ENCODE assay signal across 1 cellular context in the genomic region with DNA sequence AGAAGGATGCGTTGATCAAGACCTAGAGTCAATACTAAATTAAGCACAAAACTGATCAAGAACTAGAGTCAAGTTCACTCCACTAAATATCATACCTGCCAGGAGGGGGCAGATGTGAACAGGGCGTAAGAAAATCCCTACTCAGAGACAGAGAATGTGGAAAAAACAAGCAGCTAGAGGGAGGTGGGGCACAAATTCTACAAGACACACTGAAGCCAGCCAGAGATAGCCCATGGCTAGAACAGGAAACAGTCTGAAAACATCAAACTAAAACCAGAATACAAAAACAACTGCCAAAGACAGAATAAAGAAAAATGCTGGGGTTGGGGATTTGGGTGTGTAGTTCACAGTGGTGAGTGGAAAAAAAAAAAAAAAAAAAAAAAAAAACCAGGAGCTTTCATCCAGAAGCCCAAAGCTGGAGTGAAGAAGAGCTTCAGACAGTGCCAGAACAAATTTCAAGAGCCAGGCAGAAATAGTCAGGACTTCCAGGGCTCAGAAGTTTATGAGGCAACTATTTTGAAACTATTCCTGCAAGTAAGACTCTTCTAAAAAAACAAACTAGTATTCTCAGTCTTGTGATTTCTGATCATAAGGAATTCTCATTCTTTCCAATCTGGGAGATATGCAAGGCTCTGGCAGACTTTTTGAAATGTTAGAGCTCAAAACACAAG.
TF ChIP-seq lines count a peak whose summit lies in the region.

No MANE protein-coding gene starts in this region.

TF ChIP-seq in K562, 482 proteins besides CTCF, POLR2A, EP300 and RAD21 (continued from another document and continues in another):
- TF ChIP-seq, protein P1, sequence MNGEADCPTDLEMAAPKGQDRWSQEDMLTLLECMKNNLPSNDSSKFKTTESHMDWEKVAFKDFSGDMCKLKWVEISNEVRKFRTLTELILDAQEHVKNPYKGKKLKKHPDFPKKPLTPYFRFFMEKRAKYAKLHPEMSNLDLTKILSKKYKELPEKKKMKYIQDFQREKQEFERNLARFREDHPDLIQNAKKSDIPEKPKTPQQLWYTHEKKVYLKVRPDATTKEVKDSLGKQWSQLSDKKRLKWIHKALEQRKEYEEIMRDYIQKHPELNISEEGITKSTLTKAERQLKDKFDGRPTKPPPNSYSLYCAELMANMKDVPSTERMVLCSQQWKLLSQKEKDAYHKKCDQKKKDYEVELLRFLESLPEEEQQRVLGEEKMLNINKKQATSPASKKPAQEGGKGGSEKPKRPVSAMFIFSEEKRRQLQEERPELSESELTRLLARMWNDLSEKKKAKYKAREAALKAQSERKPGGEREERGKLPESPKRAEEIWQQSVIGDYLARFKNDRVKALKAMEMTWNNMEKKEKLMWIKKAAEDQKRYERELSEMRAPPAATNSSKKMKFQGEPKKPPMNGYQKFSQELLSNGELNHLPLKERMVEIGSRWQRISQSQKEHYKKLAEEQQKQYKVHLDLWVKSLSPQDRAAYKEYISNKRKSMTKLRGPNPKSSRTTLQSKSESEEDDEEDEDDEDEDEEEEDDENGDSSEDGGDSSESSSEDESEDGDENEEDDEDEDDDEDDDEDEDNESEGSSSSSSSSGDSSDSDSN (IDR thresholded peaks at IDR 0.05; ENCODE audit: borderline replicate concordance in 1 of 2, low read depth in 2 of 2, low read length in 2 of 2), result peak in 1 of 2 experiments; percentile 78; a peak in 1 of 4 replicates
- TF ChIP-seq ZNF316 (IDR thresholded peaks at IDR 0.05) (peak; percentile 47), HNRNPK (IDR thresholded peaks at IDR 0.05; ENCODE audit: low read depth, low read length, poor library complexity, severe bottlenecking) (no peak), ZNF431 (CRISPR knock-in tag; IDR thresholded peaks at IDR 0.05) (no peak), ZNF644 (tag; IDR thresholded peaks at IDR 0.05; ENCODE audit: low read depth) (peak; percentile 86), SMARCA4 (IDR thresholded peaks at IDR 0.05) (peak; percentile 82), ELF1 (tag; IDR thresholded peaks at IDR 0.05) (no peak), PTBP1 (IDR thresholded peaks at IDR 0.05; ENCODE audit: low read depth, low read length) (no peak), RFX5 (IDR thresholded peaks at IDR 0.05; ENCODE audit: low read depth, low read length) (no peak), TCF7 (IDR thresholded peaks at IDR 0.05; ENCODE audit: borderline replicate concordance) (peak; percentile 28; the same call in 1 of the 2 replicates), SRSF1 (IDR thresholded peaks at IDR 0.05; ENCODE audit: low read depth, low read length) (no peak), ZZZ3 (IDR thresholded peaks at IDR 0.05) (no peak), JUN (IDR thresholded peaks at IDR 0.05; ENCODE audit: borderline replicate concordance, low read depth, low read length) (0 out of 2 replicates have a peak, but pooled peaks have one; percentile 11), JUN (CRISPR knock-in tag; IDR thresholded peaks at IDR 0.05; ENCODE audit: borderline replicate concordance) (no peak), HLTF (IDR thresholded peaks at IDR 0.05) (peak; percentile 73; the same call in 1 of the 2 replicates), XRCC5 (IDR thresholded peaks at IDR 0.05; ENCODE audit: low read depth, low read length) (0 out of 2 replicates have a peak, but pooled peaks have one; percentile 37), EHMT2 (IDR thresholded peaks at IDR 0.05) (peak; percentile 89), ZBTB1 (CRISPR knock-in tag; IDR thresholded peaks at IDR 0.05; ENCODE audit: borderline replicate concordance, low read depth) (no peak), SMAD3 (CRISPR knock-in tag; conservative IDR thresholded peaks at IDR 0.05) (peak; percentile 5; the same call in 1 of the 2 replicates), GTF2A2 (tag; IDR thresholded peaks at IDR 0.05) (no peak), MECOM (CRISPR knock-in tag; IDR thresholded peaks at IDR 0.05) (no peak; the same call in 1 of the 2 replicates), ZC3H4 (CRISPR knock-in tag; IDR thresholded peaks at IDR 0.05; ENCODE audit: borderline replicate concordance) (no peak), STAG1 (CRISPR knock-in tag; IDR thresholded peaks at IDR 0.05; ENCODE audit: borderline replicate concordance) (no peak), ZNF551 (CRISPR knock-in tag; IDR thresholded peaks at IDR 0.05) (no peak), NCOA1 (IDR thresholded peaks at IDR 0.05; ENCODE audit: low read depth) (peak; percentile 69; the same call in 1 of the 2 replicates), BRD9 (IDR thresholded peaks at IDR 0.05; ENCODE audit: low read depth, partially characterized antibody) (peak; percentile 99), FOXK2 (conservative IDR thresholded peaks at IDR 0.05 in 1 of 2, IDR thresholded peaks at IDR 0.05 in 1 of 2; ENCODE audit: low read depth in 2 of 2) (peak; percentile 78 to 82), CREBBP (IDR thresholded peaks at IDR 0.05; ENCODE audit: low read depth, low read length) (no peak), TBL1XR1 (IDR thresholded peaks at IDR 0.05; ENCODE audit: low read length in 2 of 2) (peak in 1 of 2 experiments; percentile 59; a peak in 2 of 4 replicates), ARID2 (IDR thresholded peaks at IDR 0.05) (peak; percentile 99), ZEB2 (IDR thresholded peaks at IDR 0.05) (peak; percentile 78; the same call in 1 of the 2 replicates)
- TF ChIP-seq, protein P2, sequence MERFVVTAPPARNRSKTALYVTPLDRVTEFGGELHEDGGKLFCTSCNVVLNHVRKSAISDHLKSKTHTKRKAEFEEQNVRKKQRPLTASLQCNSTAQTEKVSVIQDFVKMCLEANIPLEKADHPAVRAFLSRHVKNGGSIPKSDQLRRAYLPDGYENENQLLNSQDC (CRISPR knock-in tag; IDR thresholded peaks at IDR 0.05), result no peak
- TF ChIP-seq, protein P3, sequence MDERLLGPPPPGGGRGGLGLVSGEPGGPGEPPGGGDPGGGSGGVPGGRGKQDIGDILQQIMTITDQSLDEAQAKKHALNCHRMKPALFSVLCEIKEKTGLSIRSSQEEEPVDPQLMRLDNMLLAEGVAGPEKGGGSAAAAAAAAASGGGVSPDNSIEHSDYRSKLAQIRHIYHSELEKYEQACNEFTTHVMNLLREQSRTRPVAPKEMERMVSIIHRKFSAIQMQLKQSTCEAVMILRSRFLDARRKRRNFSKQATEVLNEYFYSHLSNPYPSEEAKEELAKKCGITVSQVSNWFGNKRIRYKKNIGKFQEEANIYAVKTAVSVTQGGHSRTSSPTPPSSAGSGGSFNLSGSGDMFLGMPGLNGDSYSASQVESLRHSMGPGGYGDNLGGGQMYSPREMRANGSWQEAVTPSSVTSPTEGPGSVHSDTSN (CRISPR knock-in tag; IDR thresholded peaks at IDR 0.05; ENCODE audit: low read depth), result no peak
- TF ChIP-seq, protein P3 (tag; conservative IDR thresholded peaks at IDR 0.05; ENCODE audit: low read depth), result peak; percentile 17; the same call in 1 of the 2 replicates
- TF ChIP-seq, protein P4, sequence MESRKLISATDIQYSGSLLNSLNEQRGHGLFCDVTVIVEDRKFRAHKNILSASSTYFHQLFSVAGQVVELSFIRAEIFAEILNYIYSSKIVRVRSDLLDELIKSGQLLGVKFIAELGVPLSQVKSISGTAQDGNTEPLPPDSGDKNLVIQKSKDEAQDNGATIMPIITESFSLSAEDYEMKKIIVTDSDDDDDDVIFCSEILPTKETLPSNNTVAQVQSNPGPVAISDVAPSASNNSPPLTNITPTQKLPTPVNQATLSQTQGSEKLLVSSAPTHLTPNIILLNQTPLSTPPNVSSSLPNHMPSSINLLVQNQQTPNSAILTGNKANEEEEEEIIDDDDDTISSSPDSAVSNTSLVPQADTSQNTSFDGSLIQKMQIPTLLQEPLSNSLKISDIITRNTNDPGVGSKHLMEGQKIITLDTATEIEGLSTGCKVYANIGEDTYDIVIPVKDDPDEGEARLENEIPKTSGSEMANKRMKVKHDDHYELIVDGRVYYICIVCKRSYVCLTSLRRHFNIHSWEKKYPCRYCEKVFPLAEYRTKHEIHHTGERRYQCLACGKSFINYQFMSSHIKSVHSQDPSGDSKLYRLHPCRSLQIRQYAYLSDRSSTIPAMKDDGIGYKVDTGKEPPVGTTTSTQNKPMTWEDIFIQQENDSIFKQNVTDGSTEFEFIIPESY (CRISPR knock-in tag; IDR thresholded peaks at IDR 0.05), result peak; percentile 60
- TF ChIP-seq, protein P5, sequence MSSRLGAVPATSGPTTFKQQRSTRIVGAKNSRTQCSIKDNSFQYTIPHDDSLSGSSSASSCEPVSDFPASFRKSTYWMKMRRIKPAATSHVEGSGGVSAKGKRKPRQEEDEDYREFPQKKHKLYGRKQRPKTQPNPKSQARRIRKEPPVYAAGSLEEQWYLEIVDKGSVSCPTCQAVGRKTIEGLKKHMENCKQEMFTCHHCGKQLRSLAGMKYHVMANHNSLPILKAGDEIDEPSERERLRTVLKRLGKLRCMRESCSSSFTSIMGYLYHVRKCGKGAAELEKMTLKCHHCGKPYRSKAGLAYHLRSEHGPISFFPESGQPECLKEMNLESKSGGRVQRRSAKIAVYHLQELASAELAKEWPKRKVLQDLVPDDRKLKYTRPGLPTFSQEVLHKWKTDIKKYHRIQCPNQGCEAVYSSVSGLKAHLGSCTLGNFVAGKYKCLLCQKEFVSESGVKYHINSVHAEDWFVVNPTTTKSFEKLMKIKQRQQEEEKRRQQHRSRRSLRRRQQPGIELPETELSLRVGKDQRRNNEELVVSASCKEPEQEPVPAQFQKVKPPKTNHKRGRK (tag; IDR thresholded peaks at IDR 0.05), result peak; percentile 85
- TF ChIP-seq, protein P6, sequence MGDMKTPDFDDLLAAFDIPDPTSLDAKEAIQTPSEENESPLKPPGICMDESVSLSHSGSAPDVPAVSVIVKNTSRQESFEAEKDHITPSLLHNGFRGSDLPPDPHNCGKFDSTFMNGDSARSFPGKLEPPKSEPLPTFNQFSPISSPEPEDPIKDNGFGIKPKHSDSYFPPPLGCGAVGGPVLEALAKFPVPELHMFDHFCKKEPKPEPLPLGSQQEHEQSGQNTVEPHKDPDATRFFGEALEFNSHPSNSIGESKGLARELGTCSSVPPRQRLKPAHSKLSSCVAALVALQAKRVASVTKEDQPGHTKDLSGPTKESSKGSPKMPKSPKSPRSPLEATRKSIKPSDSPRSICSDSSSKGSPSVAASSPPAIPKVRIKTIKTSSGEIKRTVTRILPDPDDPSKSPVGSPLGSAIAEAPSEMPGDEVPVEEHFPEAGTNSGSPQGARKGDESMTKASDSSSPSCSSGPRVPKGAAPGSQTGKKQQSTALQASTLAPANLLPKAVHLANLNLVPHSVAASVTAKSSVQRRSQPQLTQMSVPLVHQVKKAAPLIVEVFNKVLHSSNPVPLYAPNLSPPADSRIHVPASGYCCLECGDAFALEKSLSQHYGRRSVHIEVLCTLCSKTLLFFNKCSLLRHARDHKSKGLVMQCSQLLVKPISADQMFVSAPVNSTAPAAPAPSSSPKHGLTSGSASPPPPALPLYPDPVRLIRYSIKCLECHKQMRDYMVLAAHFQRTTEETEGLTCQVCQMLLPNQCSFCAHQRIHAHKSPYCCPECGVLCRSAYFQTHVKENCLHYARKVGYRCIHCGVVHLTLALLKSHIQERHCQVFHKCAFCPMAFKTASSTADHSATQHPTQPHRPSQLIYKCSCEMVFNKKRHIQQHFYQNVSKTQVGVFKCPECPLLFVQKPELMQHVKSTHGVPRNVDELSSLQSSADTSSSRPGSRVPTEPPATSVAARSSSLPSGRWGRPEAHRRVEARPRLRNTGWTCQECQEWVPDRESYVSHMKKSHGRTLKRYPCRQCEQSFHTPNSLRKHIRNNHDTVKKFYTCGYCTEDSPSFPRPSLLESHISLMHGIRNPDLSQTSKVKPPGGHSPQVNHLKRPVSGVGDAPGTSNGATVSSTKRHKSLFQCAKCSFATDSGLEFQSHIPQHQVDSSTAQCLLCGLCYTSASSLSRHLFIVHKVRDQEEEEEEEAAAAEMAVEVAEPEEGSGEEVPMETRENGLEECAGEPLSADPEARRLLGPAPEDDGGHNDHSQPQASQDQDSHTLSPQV (IDR thresholded peaks at IDR 0.05), result peak; percentile 89
- TF ChIP-seq, protein P7, sequence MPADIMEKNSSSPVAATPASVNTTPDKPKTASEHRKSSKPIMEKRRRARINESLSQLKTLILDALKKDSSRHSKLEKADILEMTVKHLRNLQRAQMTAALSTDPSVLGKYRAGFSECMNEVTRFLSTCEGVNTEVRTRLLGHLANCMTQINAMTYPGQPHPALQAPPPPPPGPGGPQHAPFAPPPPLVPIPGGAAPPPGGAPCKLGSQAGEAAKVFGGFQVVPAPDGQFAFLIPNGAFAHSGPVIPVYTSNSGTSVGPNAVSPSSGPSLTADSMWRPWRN (IDR thresholded peaks at IDR 0.05; ENCODE audit: low read depth), result peak; percentile 4; the same call in 1 of the 2 replicates
- TF ChIP-seq, protein P8, sequence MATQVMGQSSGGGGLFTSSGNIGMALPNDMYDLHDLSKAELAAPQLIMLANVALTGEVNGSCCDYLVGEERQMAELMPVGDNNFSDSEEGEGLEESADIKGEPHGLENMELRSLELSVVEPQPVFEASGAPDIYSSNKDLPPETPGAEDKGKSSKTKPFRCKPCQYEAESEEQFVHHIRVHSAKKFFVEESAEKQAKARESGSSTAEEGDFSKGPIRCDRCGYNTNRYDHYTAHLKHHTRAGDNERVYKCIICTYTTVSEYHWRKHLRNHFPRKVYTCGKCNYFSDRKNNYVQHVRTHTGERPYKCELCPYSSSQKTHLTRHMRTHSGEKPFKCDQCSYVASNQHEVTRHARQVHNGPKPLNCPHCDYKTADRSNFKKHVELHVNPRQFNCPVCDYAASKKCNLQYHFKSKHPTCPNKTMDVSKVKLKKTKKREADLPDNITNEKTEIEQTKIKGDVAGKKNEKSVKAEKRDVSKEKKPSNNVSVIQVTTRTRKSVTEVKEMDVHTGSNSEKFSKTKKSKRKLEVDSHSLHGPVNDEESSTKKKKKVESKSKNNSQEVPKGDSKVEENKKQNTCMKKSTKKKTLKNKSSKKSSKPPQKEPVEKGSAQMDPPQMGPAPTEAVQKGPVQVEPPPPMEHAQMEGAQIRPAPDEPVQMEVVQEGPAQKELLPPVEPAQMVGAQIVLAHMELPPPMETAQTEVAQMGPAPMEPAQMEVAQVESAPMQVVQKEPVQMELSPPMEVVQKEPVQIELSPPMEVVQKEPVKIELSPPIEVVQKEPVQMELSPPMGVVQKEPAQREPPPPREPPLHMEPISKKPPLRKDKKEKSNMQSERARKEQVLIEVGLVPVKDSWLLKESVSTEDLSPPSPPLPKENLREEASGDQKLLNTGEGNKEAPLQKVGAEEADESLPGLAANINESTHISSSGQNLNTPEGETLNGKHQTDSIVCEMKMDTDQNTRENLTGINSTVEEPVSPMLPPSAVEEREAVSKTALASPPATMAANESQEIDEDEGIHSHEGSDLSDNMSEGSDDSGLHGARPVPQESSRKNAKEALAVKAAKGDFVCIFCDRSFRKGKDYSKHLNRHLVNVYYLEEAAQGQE (CRISPR knock-in tag; IDR thresholded peaks at IDR 0.05; ENCODE audit: low read depth), result no peak
- TF ChIP-seq, protein P9, sequence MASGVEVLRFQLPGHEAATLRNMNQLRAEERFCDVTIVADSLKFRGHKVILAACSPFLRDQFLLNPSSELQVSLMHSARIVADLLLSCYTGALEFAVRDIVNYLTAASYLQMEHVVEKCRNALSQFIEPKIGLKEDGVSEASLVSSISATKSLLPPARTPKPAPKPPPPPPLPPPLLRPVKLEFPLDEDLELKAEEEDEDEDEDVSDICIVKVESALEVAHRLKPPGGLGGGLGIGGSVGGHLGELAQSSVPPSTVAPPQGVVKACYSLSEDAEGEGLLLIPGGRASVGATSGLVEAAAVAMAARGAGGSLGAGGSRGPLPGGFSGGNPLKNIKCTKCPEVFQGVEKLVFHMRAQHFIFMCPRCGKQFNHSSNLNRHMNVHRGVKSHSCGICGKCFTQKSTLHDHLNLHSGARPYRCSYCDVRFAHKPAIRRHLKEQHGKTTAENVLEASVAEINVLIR (CRISPR knock-in tag; IDR thresholded peaks at IDR 0.05), result no peak
